ENCODE assay signal across 8 cellular contexts in the genomic region with DNA sequence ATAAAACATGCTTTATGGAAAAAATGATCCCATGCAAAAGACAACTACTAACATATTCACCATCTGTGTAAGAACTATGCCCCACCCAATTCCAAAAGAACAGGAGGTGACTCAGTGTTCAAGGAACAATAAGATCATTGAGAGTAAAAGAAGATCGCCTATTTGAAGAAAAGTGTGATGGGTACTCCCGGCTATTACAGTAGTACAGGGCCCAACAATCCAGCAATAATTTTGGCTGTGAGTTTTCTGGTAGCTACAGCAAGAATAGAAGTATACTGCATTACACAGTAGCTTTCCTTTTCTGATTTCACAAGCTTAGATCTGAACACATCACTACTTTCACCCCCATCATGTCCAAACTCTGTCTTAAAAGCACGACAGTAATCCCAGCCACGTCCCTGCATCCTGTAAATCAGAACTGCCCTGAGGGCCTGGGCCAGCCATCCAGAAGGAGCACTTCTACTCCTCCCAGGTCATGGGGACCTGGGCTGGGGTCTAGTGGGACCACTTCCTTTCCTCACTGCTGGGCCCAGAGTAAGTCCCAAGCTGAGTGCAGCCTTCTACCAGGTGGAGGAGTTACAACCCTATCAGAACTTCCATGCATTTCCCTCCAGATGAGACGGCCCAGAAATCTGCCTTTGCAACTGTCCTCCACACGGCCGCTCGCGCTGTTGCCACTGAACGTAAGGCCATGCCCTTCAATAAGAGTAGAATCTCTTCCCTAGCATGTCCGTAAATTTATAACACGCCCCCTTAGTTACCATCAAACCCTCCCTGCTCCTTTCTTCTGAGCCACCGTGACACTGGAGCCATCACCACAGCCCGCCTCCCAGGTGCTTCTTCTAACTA. TPM values are rescaled to one million over a fixed set of nuclear protein-coding genes. Genes with fewer than 3 reads are reported as not detected.
DNase-seq lines count a peak whose midpoint lies in the region; ATAC-seq and TF ChIP-seq lines count a peak whose summit lies in the region.

No MANE protein-coding gene starts in this region.

- no peak for DNase-seq in AG04450 (ENCODE audit: low read depth, low spot score)
- DNase-seq in KG1 (lab: John Stamatoyannopoulos, UW): peak; percentile 13
- DNase-seq in ascending aorta (ENCODE audit: low spot score in 2 of 2): no peak
- DNase-seq in left kidney (ENCODE audit: low read depth, low spot score): peak; percentile 49
- DNase-seq in upper lobe of right lung: no peak
- DNase-seq in stimulated activated CD4-positive, alpha-beta T cell treated with anti-CD3 and anti-CD28 coated beads, Interleukin-4, amount 100 ng/mL, for 1 hour: no peak
- no peak for DNase-seq in NOMO-1 (lab: John Stamatoyannopoulos, UW; ENCODE audit: unreplicated experiment in 2 of 2)

- H3K9me3 ChIP-seq in AG04450 (ENCODE audit: control insufficient read depth, insufficient read depth, low read length): no peaks in the 10 kb centered on the region
- no peaks in the 10 kb centered on the region for H3K9me3 ChIP-seq in ascending aorta
- H3K9me3 ChIP-seq in upper lobe of right lung: no peaks in the 10 kb centered on the region

- H3K36me3 ChIP-seq in ascending aorta (peaks cover 0 to 4% of the 10 kb centered on the region in 2 donors), upper lobe of right lung (no peaks in the 10 kb centered on the region)

- CTCF ChIA-PET in AG04450 (lab: Charles Lee): no interaction called here

- H3K27me3 ChIP-seq in AG04450 (ENCODE audit: control insufficient read depth, insufficient read depth, low read length) (no peaks in the 10 kb centered on the region), ascending aorta (no peaks in the 10 kb centered on the region), upper lobe of right lung (no peaks in the 10 kb centered on the region)

- POLR2A ChIA-PET in AG04450 (lab: Yijun Ruan, JAX): no interaction called here

- no peak overlapping the region for H3K4me3 ChIP-seq in AG04450 (ENCODE audit: low read depth, low read length)
- H3K4me3 ChIP-seq in ascending aorta: peak overlapping the region in 1 of 2 donors; percentile 29
- H3K4me3 ChIP-seq in upper lobe of right lung: no peak overlapping the region

- TF ChIP-seq CTCF in AG04450 (IDR thresholded peaks at IDR 0.05; ENCODE audit: low read depth, low read length): no peak
- TF ChIP-seq CTCF in ascending aorta (IDR thresholded peaks at IDR 0.05): no peak
- TF ChIP-seq CTCF in upper lobe of right lung (IDR thresholded peaks at IDR 0.05): no peak

- H3K4me1 ChIP-seq in ascending aorta (peaks cover 21 to 74% of the 10 kb centered on the region in 2 donors), upper lobe of right lung (peaks cover 57% of the 10 kb centered on the region)

- H3K27ac ChIP-seq in AG04450 (ENCODE audit: low read depth, low read length) (peak overlapping the region; percentile 63), ascending aorta (peak overlapping the region; percentile 77 to 89), upper lobe of right lung (peak overlapping the region; percentile 70)

- ATAC-seq in upper lobe of right lung: no peak
- ATAC-seq in HG03457 (IDR thresholded peaks at IDR 0.05; ENCODE audit: unreplicated experiment): no peak

- intact Hi-C loops in ascending aorta (cut with DNase I) (loop anchor here (10.0 kb wide), 1 partner anchor 273 kb away; no protein-coding TSS in a partner anchor), upper lobe of right lung (cut with DNase I) (no loop called here)

RNA-seq across cellular contexts. Expression of a gene that starts 7.9 kb away (rescaled TPM):
- 46.9 and 54.3 TPM in 2 replicates for polyA plus RNA-seq in AG04450 (2011; rRNA removed)
- 47.7 and 51.9 TPM in 2 replicates for polyA minus RNA-seq in AG04450 (2011; rRNA and poly(A)+ RNA removed)
- 102 TPM for total RNA-seq in ascending aorta
- 63.1 TPM for total RNA-seq in upper lobe of right lung

RNA-seq across cellular contexts. Expression of a gene that starts 35.0 kb away (rescaled TPM):
- polyA plus RNA-seq in AG04450 (2011; rRNA removed): 7.7 and 8.8 TPM in 2 replicates
- 5.0 and 5.1 TPM in 2 replicates for polyA minus RNA-seq in AG04450 (2011; rRNA and poly(A)+ RNA removed)
- total RNA-seq in ascending aorta: 7.6 TPM
- 17.9 TPM for total RNA-seq in upper lobe of right lung

Comparison
In these comparisons a context has a peak if more than half of its experiments do, and no peak if none do; other contexts are left out.
1. DNase-seq: peak in KG1 (single experiment) and left kidney (single experiment); none in AG04450 (single experiment), ascending aorta (0 of 2), upper lobe of right lung (single experiment), stimulated activated CD4-positive, alpha-beta T cell treated with anti-CD3 and anti-CD28 coated beads, Interleukin-4, amount 100 ng/mL, for 1 hour (single experiment) and NOMO-1 (0 of 2).
2. Peak in every context shown above with its lines, with median percentiles within 50 percentile points of each other: H3K27ac ChIP-seq.